ENCODE assay signal across 28 cellular contexts in genomic region chr2:186517090-186517489, GRCh38.
"Had no signal": no experiment of that assay in that cellular context is flagged by ENCODE, and none has a peak within 500 bp of the region (broad histone marks: within the 10 kb centered on the region; RNA-seq: fewer than 3 reads in every experiment).

No MANE protein-coding gene starts in this region.

- H3K27ac Mint-ChIP-seq: natural killer cell treated with Interleukin-12 subunit alpha and Interleukin-12 subunit beta and Interleukin-15 and Interleukin-18, amount 100 ng/mL, for 72 hours; stimulated activated memory B cell treated with anti-CD40 and anti-IgM and Interleukin-4, amounts not matched to agents 10 μg/mL and 1 μg/mL and 100 μg/mL, for 72 hours; type B pancreatic cell had no signal

- H3K4me3 Mint-ChIP-seq: effector memory CD8-positive, alpha-beta T cell; mesothelial cell of epicardium; naive B cell; natural killer cell treated with Interleukin-12 subunit alpha and Interleukin-12 subunit beta and Interleukin-15 and Interleukin-18, amount 100 ng/mL, for 72 hours; neural crest cell; stimulated activated memory B cell treated with anti-CD40 and anti-IgM and Interleukin-4, amounts not matched to agents 10 μg/mL and 1 μg/mL and 100 μg/mL, for 72 hours; type B pancreatic cell had no signal

- H3K27me3 ChIP-seq: foreskin keratinocyte, gastroesophageal sphincter, heart left ventricle, hepatocyte, left lung, neutrophil, right atrium auricular region, sigmoid colon, spleen, testis, tibial artery had no signal

- H3K9me3 ChIP-seq: gastroesophageal sphincter, heart left ventricle, left lung, mucosa of descending colon, neutrophil, right atrium auricular region, sigmoid colon, spleen, testis, tibial artery had no signal

- H3K9ac ChIP-seq: parathyroid adenoma had no signal

- H3K4me1 ChIP-seq: heart left ventricle, left lung, parathyroid adenoma, right atrium auricular region, spleen, testis, tibial artery had no signal

- H3K4me2 ChIP-seq: hepatocyte had no signal

- H3K4me3 ChIP-seq: coronary artery, gastroesophageal sphincter, heart left ventricle, hepatocyte, left lung, mucosa of descending colon, right atrium auricular region, sigmoid colon, spleen, testis, tibial artery had no signal

- ATAC-seq: effector memory CD8-positive, alpha-beta T cell; foreskin keratinocyte; gastroesophageal sphincter; heart left ventricle; left cardiac atrium; left lung; mucosa of descending colon; natural killer cell treated with Interleukin-12 subunit alpha and Interleukin-12 subunit beta and Interleukin-15 and Interleukin-18, amount 100 ng/mL, for 72 hours; stimulated activated memory B cell treated with anti-CD40 and anti-IgM and Interleukin-4, amounts not matched to agents 10 μg/mL and 1 μg/mL and 100 μg/mL, for 72 hours; stimulated activated naive CD8-positive, alpha-beta T cell treated with anti-CD3 and anti-CD28 coated beads, Interleukin-15, Interleukin-2, amounts not matched to agents 100 U/mL and 50 U/mL, for 24 hours had no signal

- H3K27ac ChIP-seq: coronary artery, foreskin keratinocyte, gastroesophageal sphincter, heart left ventricle, hepatocyte, left lung, neutrophil, parathyroid adenoma, right atrium auricular region, sigmoid colon, spleen, testis, tibial artery had no signal

- DNase-seq: dermis blood vessel endothelial cell; effector memory CD8-positive, alpha-beta T cell; heart left ventricle; left cardiac atrium; left lung; mesenchymal stem cell; mucosa of descending colon; naive B cell; sigmoid colon; spleen; stimulated activated CD4-positive, alpha-beta T cell treated with anti-CD3 and anti-CD28 coated beads, Interleukin-4, amount 100 ng/mL, for 4 hours; stimulated activated naive CD8-positive, alpha-beta T cell treated with anti-CD3 and anti-CD28 coated beads, Interleukin-15, Interleukin-2, amounts not matched to agents 100 U/mL and 50 U/mL, for 24 hours; substantia nigra; testis; tibial artery had no signal

- H3K4me1 Mint-ChIP-seq: naive B cell; stimulated activated memory B cell treated with anti-CD40 and anti-IgM and Interleukin-4, amounts not matched to agents 10 μg/mL and 1 μg/mL and 100 μg/mL, for 72 hours had no signal

- H3K9me3 Mint-ChIP-seq: effector memory CD8-positive, alpha-beta T cell; mesothelial cell of epicardium; naive B cell; natural killer cell treated with Interleukin-12 subunit alpha and Interleukin-12 subunit beta and Interleukin-15 and Interleukin-18, amount 100 ng/mL, for 72 hours; stimulated activated memory B cell treated with anti-CD40 and anti-IgM and Interleukin-4, amounts not matched to agents 10 μg/mL and 1 μg/mL and 100 μg/mL, for 72 hours; type B pancreatic cell had no signal

- H3K27me3 Mint-ChIP-seq: effector memory CD8-positive, alpha-beta T cell; naive B cell; natural killer cell treated with Interleukin-12 subunit alpha and Interleukin-12 subunit beta and Interleukin-15 and Interleukin-18, amount 100 ng/mL, for 72 hours; progenitor cell of endocrine pancreas; stimulated activated memory B cell treated with anti-CD40 and anti-IgM and Interleukin-4, amounts not matched to agents 10 μg/mL and 1 μg/mL and 100 μg/mL, for 72 hours; type B pancreatic cell had no signal
